Comparison of ENCODE assay signal across 8 cellular contexts in genomic region chr3:158791259-158791920, GRCh38. TPM values are rescaled to one million over a fixed set of nuclear protein-coding genes. Genes with fewer than 3 reads are reported as not detected.
DNase-seq lines count a peak whose midpoint lies in the region; ATAC-seq lines count a peak whose summit lies in the region.

No MANE protein-coding gene starts in this region.

- in situ Hi-C loops in GM23248 (cut with MboI): loop anchor here (5.0 to 25.0 kb wide), 3 partner anchors 64 to 254 kb away; no protein-coding TSS in a partner anchor

- H3K79me2 ChIP-seq in GM23248 (ENCODE audit: insufficient read depth): no peaks in the 10 kb centered on the region

- H3K9me3 ChIP-seq in GM23248 (ENCODE audit: low read depth) (no peaks in the 10 kb centered on the region), skeletal muscle satellite cell (replicated peaks; ENCODE audit: low read length) (peaks cover 8% of the 10 kb centered on the region)

- intact Hi-C loops in left ventricle myocardium superior (cut with micrococcal nuclease): no loop called here

- no peaks in the 10 kb centered on the region for H3K27me3 ChIP-seq in GM23248 (replicated peaks; ENCODE audit: insufficient read depth)
- no peaks in the 10 kb centered on the region for H3K27me3 ChIP-seq in skeletal muscle satellite cell (ENCODE audit: control insufficient read depth, insufficient read depth, low read length)

- peak overlapping the region; percentile 59 for H2AFZ ChIP-seq in GM23248

- DNase-seq in activated T-cell treated with anti-CD3 and anti-CD28 coated beads for 4 hours (peak; percentile 7), GM23248 (peak; percentile 92), Kasumi-1 (lab: John Stamatoyannopoulos, UW) (peak; percentile 87 to 95), OCI-M1 (lab: John Stamatoyannopoulos, UW) (peak; percentile 78), amniotic epithelial cell (ENCODE audit: low read depth) (peak; percentile 82), left ventricle myocardium superior (no peak)
- no peak for DNase-seq in activated T-cell treated with anti-CD3 and anti-CD28 coated beads, Interleukin-2, amount 50 U/mL, for 1 hour

- H3K4me2 ChIP-seq in GM23248 (ENCODE audit: unreplicated experiment): peak overlapping the region; percentile 57
- peak overlapping the region; percentile 65 for H3K4me2 ChIP-seq in skeletal muscle satellite cell (ENCODE audit: low read length)

- no peaks in the 10 kb centered on the region for H3K9me2 ChIP-seq in GM23248 (ENCODE audit: insufficient read depth)

- ATAC-seq in left ventricle myocardium superior: peak; percentile 64

- H3F3A ChIP-seq in GM23248 (ENCODE audit: insufficient read depth): peaks cover 13% of the 10 kb centered on the region

- H3K4me1 ChIP-seq in GM23248 (ENCODE audit: insufficient read depth) (peaks cover 23% of the 10 kb centered on the region), skeletal muscle satellite cell (ENCODE audit: control insufficient read depth, insufficient read depth, low read length) (peaks cover 31% of the 10 kb centered on the region)

- H3K4me3 ChIP-seq in GM23248 (peak overlapping the region; percentile 54), skeletal muscle satellite cell (ENCODE audit: low read length) (peak overlapping the region; percentile 39)

- H3K27ac ChIP-seq in GM23248: no peak overlapping the region

- no peaks in the 10 kb centered on the region for H4K20me1 ChIP-seq in GM23248 (ENCODE audit: insufficient read depth)

- 1% methylated on average over 8 of the region's 8 CpGs for WGBS in GM23248 (ENCODE audit: low coverage in 1 of 2, low lambda C conversion rate in 2 of 2, missing lambda C conversion rate in 2 of 2), 2 experiments

- H3K9ac ChIP-seq in GM23248 (peak overlapping the region; percentile 53), skeletal muscle satellite cell (ENCODE audit: low read depth, low read length) (peak overlapping the region; percentile 47)

- H3K36me3 ChIP-seq in GM23248 (ENCODE audit: low read depth): no peaks in the 10 kb centered on the region
- H3K36me3 ChIP-seq in skeletal muscle satellite cell (ENCODE audit: insufficient read depth, low read length): no peaks in the 10 kb centered on the region

RNA-seq across cellular contexts. Expression of gene MFSD1, which starts 10.5 kb away (rescaled TPM):
- 159 and 177 TPM in 2 replicates for total RNA-seq in GM23248 (2014; rRNA removed; shearing (Covaris generic))
- 92.0 and 100 TPM in 2 replicates for polyA plus RNA-seq in GM23248 (2016; fragmentation: Nextera tagmentation; extraction: Ambion mirVana)
- 34.3 TPM for total RNA-seq in left ventricle myocardium superior
- 92.3 and 110 TPM in 2 replicates for total RNA-seq in skeletal muscle satellite cell (2012; rRNA removed)

RNA-seq across cellular contexts. Expression of gene RARRES1, which starts 59.1 kb away (rescaled TPM):
- total RNA-seq in GM23248 (2014; rRNA removed; shearing (Covaris generic)): 1.3 and 1.7 TPM in 2 replicates
- 1.0 and 1.2 TPM in 2 replicates for polyA plus RNA-seq in GM23248 (2016; fragmentation: Nextera tagmentation; extraction: Ambion mirVana)
- 14.6 TPM for total RNA-seq in left ventricle myocardium superior
- total RNA-seq in skeletal muscle satellite cell (2012; rRNA removed): 1.3 and 2.2 TPM in 2 replicates

Comparison
In these comparisons a context has a peak if more than half of its experiments do, and no peak if none do; other contexts are left out.
1. DNase-seq: peak in activated T-cell treated with anti-CD3 and anti-CD28 coated beads for 4 hours (single experiment), GM23248 (single experiment), Kasumi-1 (2 of 2), OCI-M1 (single experiment) and amniotic epithelial cell (single experiment); none in activated T-cell treated with anti-CD3 and anti-CD28 coated beads, Interleukin-2, amount 50 U/mL, for 1 hour (single experiment) and left ventricle myocardium superior (single experiment).